Comparison of ENCODE assay signal across 15 cellular contexts in genomic region chrX:12711435-12712040, GRCh38.
A peak's percentile ranks its signal among the peaks of the same experiment; 100 is the strongest.
DNase-seq lines count a peak whose midpoint lies in the region; ATAC-seq and TF ChIP-seq lines count a peak whose summit lies in the region.
"Had no signal": no experiment of that assay in that cellular context is flagged by ENCODE, and none has a peak within 500 bp of the region (broad histone marks: within the 10 kb centered on the region; RNA-seq: fewer than 3 reads in every experiment).

No MANE protein-coding gene starts in this region.

- peak overlapping the region in 7 of 11 experiments; percentile 8 to 43 (median 26); a peak in 10 of 22 replicates for H3K4me2 ChIP-seq in BLaER1 treated with 17β-estradiol and CSF1 and Interleukin-3, amounts not matched to agents 10 nM and 100 nM

- H3K27me3 Mint-ChIP-seq in activated B cell treated with CpG ODN at 0.5 μM for 24 hours (no peaks in the 10 kb centered on the region), naive B cell (no peaks in the 10 kb centered on the region)

- peak overlapping the region; percentile 78 for H3K27ac Mint-ChIP-seq in activated B cell treated with CpG ODN at 0.5 μM for 24 hours
- H3K27ac Mint-ChIP-seq in naive B cell, result peak overlapping the region; percentile 78 to 98 (median 92)
- H3K27ac Mint-ChIP-seq: CD8-positive, alpha-beta memory T cell; HFFc6 had no signal

- ATAC-seq in activated B cell treated with CpG ODN at 0.5 μM for 24 hours (ENCODE audit: low read depth) (peak; percentile 28), naive B cell (ENCODE audit: low read depth in 2 of 2) (peak; percentile 65 to 67), GM19324 (IDR thresholded peaks at IDR 0.05; ENCODE audit: low FRiP score, unreplicated experiment) (no peak)
- ATAC-seq: HepG2 had no signal

- H3K4me1 Mint-ChIP-seq in activated B cell treated with CpG ODN at 0.5 μM for 24 hours, result peaks cover 38% of the 10 kb centered on the region
- peaks cover 12 to 53% (median 35%) of the 10 kb centered on the region in 3 donors for H3K4me1 Mint-ChIP-seq in naive B cell
- H3K4me1 Mint-ChIP-seq: CD8-positive, alpha-beta memory T cell had no signal

- no peak overlapping the region for H3K4me3 ChIP-seq in BLaER1 treated with 17β-estradiol and CSF1 and Interleukin-3, amounts not matched to agents 10 nM and 100 nM
- H3K4me3 ChIP-seq in left ventricle myocardium inferior, result no peak overlapping the region

- peak overlapping the region; percentile 38 for H3K4me3 Mint-ChIP-seq in activated B cell treated with CpG ODN at 0.5 μM for 24 hours
- peak overlapping the region; percentile 63 to 87 (median 72) for H3K4me3 Mint-ChIP-seq in naive B cell
- H3K4me3 Mint-ChIP-seq: CD8-positive, alpha-beta memory T cell; HFFc6 had no signal

- TF ChIP-seq CTCF in activated B cell treated with CpG ODN at 0.5 μM for 24 hours (IDR thresholded peaks at IDR 0.05) (no peak), left ventricle myocardium inferior (IDR thresholded peaks at IDR 0.05; ENCODE audit: borderline replicate concordance) (no peak)

- no peaks in the 10 kb centered on the region for H3K36me3 ChIP-seq in BLaER1 treated with 17β-estradiol and CSF1 and Interleukin-3, amounts not matched to agents 10 nM and 100 nM
- H3K36me3 ChIP-seq in left ventricle myocardium inferior, result no peaks in the 10 kb centered on the region
- H3K36me3 ChIP-seq: BE2C had no signal

- H3K4me1 ChIP-seq in BLaER1 treated with 17β-estradiol and CSF1 and Interleukin-3, amounts not matched to agents 10 nM and 100 nM, result peaks cover 3 to 12% (median 8%) of the 10 kb centered on the region in 10 experiments; a peak in 12 of 20 replicates
- H3K4me1 ChIP-seq in left ventricle myocardium inferior, result no peaks in the 10 kb centered on the region
- H3K4me1 ChIP-seq: BE2C, Caco-2 had no signal

- H3K36me3 Mint-ChIP-seq in activated B cell treated with CpG ODN at 0.5 μM for 24 hours (ENCODE audit: low read depth) (no peaks in the 10 kb centered on the region), naive B cell (no peaks in the 10 kb centered on the region)
- H3K36me3 Mint-ChIP-seq: CD8-positive, alpha-beta memory T cell had no signal

- POLR2A ChIA-PET in activated B cell treated with CpG ODN at 0.5 μM for 24 hours (lab: Charles Lee), result no interaction called here

- H3K9ac ChIP-seq in BLaER1 treated with 17β-estradiol and CSF1 and Interleukin-3, amounts not matched to agents 10 nM and 100 nM, result no peak overlapping the region

- no peaks in the 10 kb centered on the region for H3K9me3 ChIP-seq in BLaER1 treated with 17β-estradiol and CSF1 and Interleukin-3, amounts not matched to agents 10 nM and 100 nM (replicated peaks in 1 of 11)
- no peaks in the 10 kb centered on the region for H3K9me3 ChIP-seq in left ventricle myocardium inferior (replicated peaks)
- H3K9me3 ChIP-seq: BE2C, Caco-2 had no signal

- H4K20me1 ChIP-seq in BLaER1 treated with 17β-estradiol and CSF1 and Interleukin-3, amounts not matched to agents 10 nM and 100 nM, result no peaks in the 10 kb centered on the region; a peak in 2 of 22 replicates

- H3K27ac ChIP-seq in BLaER1 treated with 17β-estradiol and CSF1 and Interleukin-3, amounts not matched to agents 10 nM and 100 nM, result no peak overlapping the region
- no peak overlapping the region for H3K27ac ChIP-seq in left ventricle myocardium inferior (replicated peaks)

- intact Hi-C loops in activated B cell treated with CpG ODN at 0.5 μM for 24 hours (cut with micrococcal nuclease), result no loop called here
- intact Hi-C loops in left ventricle myocardium inferior (cut with micrococcal nuclease), result no loop called here

- no peaks in the 10 kb centered on the region for H3K9me3 Mint-ChIP-seq in activated B cell treated with CpG ODN at 0.5 μM for 24 hours
- peaks cover 0 to 4% (median 0%) of the 10 kb centered on the region in 7 donors for H3K9me3 Mint-ChIP-seq in naive B cell
- H3K9me3 Mint-ChIP-seq: HFFc6 had no signal

- peaks cover 86 to 100% (median 100%) of the 10 kb centered on the region in 11 experiments for H3K27me3 ChIP-seq in BLaER1 treated with 17β-estradiol and CSF1 and Interleukin-3, amounts not matched to agents 10 nM and 100 nM
- no peaks in the 10 kb centered on the region for H3K27me3 ChIP-seq in left ventricle myocardium inferior (ENCODE audit: low read depth)
- H3K27me3 ChIP-seq: BE2C had no signal

- CTCF ChIA-PET in activated B cell treated with CpG ODN at 0.5 μM for 24 hours (lab: Charles Lee), result interaction anchor here (1.4 kb wide), 1 partner anchor 10 kb away, joined by 6 read pairs; no protein-coding TSS in a partner anchor

- DNase-seq in NOMO-1 treated with DMSO at 0.1 percent for 48 hours (lab: John Stamatoyannopoulos, UW; ENCODE audit: unreplicated experiment), result peak; percentile 81
- DNase-seq in activated B cell treated with CpG ODN at 0.5 μM for 24 hours, result no peak
- peak; percentile 9 for DNase-seq in naive B cell
- DNase-seq in AG08395 (ENCODE audit: low spot score), result no peak
- no peak for DNase-seq in activated gamma-delta T cell (lab: John Stamatoyannopoulos, UW)
- no peak for DNase-seq in left ventricle myocardium inferior
- DNase-seq: ACHN; BE2C; Caco-2; CD8-positive, alpha-beta memory T cell; HCEC 1CT; HFFc6 had no signal

Comparison
In these comparisons a context has a peak if more than half of its experiments do, and no peak if none do; other contexts are left out.
1. DNase-seq: peak in NOMO-1 treated with DMSO at 0.1 percent for 48 hours (single experiment) and naive B cell (single experiment); none in activated B cell treated with CpG ODN at 0.5 μM for 24 hours (single experiment), AG08395 (single experiment), activated gamma-delta T cell (single experiment) and left ventricle myocardium inferior (single experiment).